ENCODE assay signal across 8 cellular contexts in the genomic region with DNA sequence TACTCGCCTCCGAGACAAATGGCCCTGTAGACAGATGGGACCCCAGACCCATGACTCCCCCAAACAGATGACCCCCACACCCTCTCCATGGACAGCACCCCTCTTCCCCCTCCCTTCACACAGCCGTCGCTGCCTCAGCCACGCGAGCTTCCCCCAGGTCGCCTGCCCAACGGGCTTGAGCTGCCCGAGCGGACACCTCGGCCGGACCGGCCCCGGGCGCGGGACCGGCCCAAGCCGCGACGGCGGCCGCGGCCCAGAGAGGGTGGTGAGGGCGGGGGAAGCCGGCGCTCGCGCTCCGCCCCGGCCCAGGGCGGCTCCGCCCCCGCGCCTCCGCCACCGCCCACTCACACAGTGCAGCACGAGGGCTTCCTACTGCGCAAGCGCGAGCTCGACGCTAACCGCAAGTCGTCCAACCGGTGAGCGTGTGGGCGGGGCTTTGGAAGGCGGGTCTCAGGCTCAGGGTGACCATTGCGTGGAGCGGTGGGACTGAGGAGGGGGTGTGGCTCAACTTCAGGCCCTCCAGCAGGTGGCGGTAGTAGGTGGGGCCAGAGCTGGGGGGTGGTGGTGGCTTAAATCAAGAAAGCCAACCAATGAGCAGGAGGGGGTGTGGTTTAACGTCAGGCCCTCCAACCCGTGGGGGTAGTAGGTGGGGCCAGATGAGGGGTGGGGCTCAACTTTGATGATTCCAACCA. TPM values are rescaled to one million over a fixed set of nuclear protein-coding genes. Genes with fewer than 3 reads are reported as not detected.
A peak's percentile ranks its signal among the peaks of the same experiment; 100 is the strongest.
DNase-seq lines count a peak whose midpoint lies in the region; ATAC-seq and TF ChIP-seq lines count a peak whose summit lies in the region.

No MANE protein-coding gene starts in this region.

- ATAC-seq in HG02798 (IDR thresholded peaks at IDR 0.05; ENCODE audit: poor library complexity, unreplicated experiment) (peak; percentile 89), heart right ventricle (peak; percentile 96 to 98 (median 98)), upper lobe of left lung (ENCODE audit: low FRiP score in 2 of 2) (peak; percentile 96 to 99)

- H3K4me3 ChIP-seq in adipocyte (ENCODE audit: low read length) (peak overlapping the region; percentile 76), heart right ventricle (peak overlapping the region in 8 of 10 donors; percentile 12 to 53 (median 46)), upper lobe of left lung (peak overlapping the region in 3 of 4 donors; percentile 24 to 48 (median 42))

- TF ChIP-seq EP300 in upper lobe of left lung (IDR thresholded peaks at IDR 0.05) = no peak

- H3K9me3 ChIP-seq in adipocyte (ENCODE audit: control insufficient read depth, low read length) (no peaks in the 10 kb centered on the region), heart right ventricle (no peaks in the 10 kb centered on the region), upper lobe of left lung (no peaks in the 10 kb centered on the region)

- intact Hi-C loops in heart right ventricle (cut with DNase I) (loop anchor here in 1 of 10 donors (2.0 kb wide), 1 partner anchor 28 kb away; no protein-coding TSS in a partner anchor), posterior cingulate gyrus (cut with DNase I) (no loop called here)

- H3K9ac ChIP-seq in adipocyte (ENCODE audit: low read length) = peak overlapping the region; percentile 85

- peak in 1 of 4 donors; percentile 41 for TF ChIP-seq POLR2A in upper lobe of left lung (IDR thresholded peaks at IDR 0.05)

- 1% methylated on average over 49 to 53 of the region's 53 CpGs for WGBS in heart right ventricle, 2 donors
- WGBS in upper lobe of left lung, 2 donors = 0 to 2% methylated on average over 3 to 19 of the region's 53 CpGs

- H3K27ac ChIP-seq in heart right ventricle (peak overlapping the region in 3 of 10 donors; percentile 10 to 47 (median 34)), upper lobe of left lung (peak overlapping the region in 3 of 4 donors; percentile 42 to 63 (median 52))

- H3K27me3 ChIP-seq in adipocyte (replicated peaks; ENCODE audit: control insufficient read depth, insufficient read depth, low read length) = no peaks in the 10 kb centered on the region
- peaks cover 6 to 37% (median 31%) of the 10 kb centered on the region in 7 donors for H3K27me3 ChIP-seq in heart right ventricle
- peaks cover 0 to 29% (median 18%) of the 10 kb centered on the region in 4 donors for H3K27me3 ChIP-seq in upper lobe of left lung

- H3K36me3 ChIP-seq in adipocyte (ENCODE audit: control insufficient read depth, insufficient read depth, low read length, severe bottlenecking) = no peaks in the 10 kb centered on the region
- no peaks in the 10 kb centered on the region for H3K36me3 ChIP-seq in heart right ventricle
- no peaks in the 10 kb centered on the region for H3K36me3 ChIP-seq in upper lobe of left lung

- H3K4me1 ChIP-seq in adipocyte (ENCODE audit: control insufficient read depth, insufficient read depth, low read length) (peaks cover 8% of the 10 kb centered on the region), heart right ventricle (peaks cover 4 to 16% (median 10%) of the 10 kb centered on the region in 9 donors), upper lobe of left lung (peaks cover 4 to 21% (median 12%) of the 10 kb centered on the region in 4 donors)

- DNase-seq in NCI-H1417 treated with DMSO at 0.1 percent for 48 hours (lab: John Stamatoyannopoulos, UW) = peak; percentile 89
- peak; percentile 99 for DNase-seq in SW480 (ENCODE audit: low spot score)
- DNase-seq in adipocyte (ENCODE audit: low read depth) = peak; percentile 99
- peak; percentile 99 for DNase-seq in heart right ventricle
- peak; percentile 90 to 100 (median 96) for DNase-seq in posterior cingulate gyrus
- peak; percentile 98 to 99 for DNase-seq in upper lobe of left lung

- TF ChIP-seq CTCF in GM12874 (IDR thresholded peaks at IDR 0.05; ENCODE audit: insufficient read depth, low read depth, low read length) (peak; percentile 60), heart right ventricle (IDR thresholded peaks at IDR 0.05) (peak in 4 of 9 donors; percentile 10 to 57 (median 28)), upper lobe of left lung (IDR thresholded peaks at IDR 0.05) (peak in 3 of 6 experiments; percentile 31 to 63 (median 56))

RNA-seq across cellular contexts. Expression of gene SHKBP1, which starts 6.2 kb away (rescaled TPM):
- total RNA-seq in heart right ventricle = 10 to 100 TPM; 12.0 to 31.5 (median 15.9) TPM
- polyA plus RNA-seq in heart right ventricle = 10 to 100 TPM; 42.8 to 43.1 TPM
- total RNA-seq in upper lobe of left lung = 100 to 1,000 TPM in 2 of 6 donors, 10 to 100 TPM in 4; 60.6 to 232 (median 90.2) TPM

RNA-seq across cellular contexts. Expression of gene LTBP4, which starts 30.7 kb away (rescaled TPM):
- total RNA-seq in heart right ventricle (100 to 1,000 TPM; 139 to 263 (median 244) TPM), upper lobe of left lung (100 to 1,000 TPM; 125 to 541 (median 401) TPM)
- 100 to 1,000 TPM; 114 to 191 TPM for polyA plus RNA-seq in heart right ventricle
